26 cellular contexts compared by ENCODE assay signal in the genomic region with DNA sequence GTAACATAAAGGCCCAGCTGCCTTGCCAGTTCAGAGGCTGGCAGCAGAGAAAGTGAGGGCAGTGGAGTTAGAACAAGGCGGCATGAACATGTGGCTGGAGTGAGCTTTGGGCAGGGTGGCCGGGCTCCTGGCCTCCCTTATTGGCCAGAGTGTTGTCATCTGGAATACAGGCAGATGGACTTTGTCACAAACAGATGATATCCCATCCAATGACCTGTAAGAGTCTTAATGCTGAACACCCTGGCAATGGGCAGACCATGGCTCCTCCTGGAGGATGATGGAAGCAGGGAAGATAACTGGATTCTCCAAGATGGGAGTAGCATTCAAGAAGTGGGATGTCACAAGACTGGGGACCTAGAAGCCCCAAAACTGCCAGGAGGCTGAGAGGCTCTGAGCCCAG.
"Had no signal": no experiment of that assay in that cellular context is flagged by ENCODE, and none has a peak within 500 bp of the region (broad histone marks: within the 10 kb centered on the region; RNA-seq: fewer than 3 reads in every experiment).

No MANE protein-coding gene starts in this region.

- H3K27ac ChIP-seq: SJSA1 had no signal

- H3K4me3 ChIP-seq: SJSA1 had no signal

- H3K4me3 Mint-ChIP-seq: activated CD8-positive, alpha-beta T cell treated with anti-CD3 and anti-CD28 coated beads, Interleukin-2, amount 10 ng/mL, durations not matched to agents 7 days and 5 days; brain; T-helper 2 cell treated with Interferon-gamma antibody and Interleukin-4, amounts not matched to agents 5 μg/mL and 100 μg/mL, for 36 hours; WTC11 had no signal

- H3K9me3 Mint-ChIP-seq: activated naive CD4-positive, alpha-beta T cell treated with anti-CD3 and anti-CD28 coated beads, Interleukin-2, amount 50 U/mL, for 72 hours; T-helper 2 cell treated with Interferon-gamma antibody and Interleukin-4, amounts not matched to agents 5 μg/mL and 100 μg/mL, for 36 hours; WTC11 had no signal

- H3K27ac Mint-ChIP-seq: activated CD8-positive, alpha-beta T cell treated with anti-CD3 and anti-CD28 coated beads, Interleukin-2, amount 10 ng/mL, durations not matched to agents 7 days and 5 days; activated naive CD4-positive, alpha-beta T cell treated with anti-CD3 and anti-CD28 coated beads, Interleukin-2, amount 50 U/mL, for 72 hours; brain; T-helper 2 cell treated with Interferon-gamma antibody and Interleukin-4, amounts not matched to agents 5 μg/mL and 100 μg/mL, for 36 hours; WTC11 had no signal

- ATAC-seq: activated CD8-positive, alpha-beta T cell treated with anti-CD3 and anti-CD28 coated beads, Interleukin-2, amount 10 ng/mL, durations not matched to agents 7 days and 5 days; activated naive CD4-positive, alpha-beta T cell treated with anti-CD3 and anti-CD28 coated beads, Interleukin-2, amount 50 U/mL, for 72 hours; PC-3; SK-N-SH treated with all-trans-retinoic acid at 6 μM for 48 hours; WTC11 had no signal

- H3K4me1 ChIP-seq: SJSA1 had no signal

- DNase-seq: activated CD4-positive, alpha-beta T cell treated with anti-CD3 and anti-CD28 coated beads for 48 hours; activated CD4-positive, alpha-beta T cell treated with anti-CD3 and anti-CD28 coated beads, Interleukin-2, amount 50 U/mL, for 4 hours; activated CD4-positive, CD25-positive, alpha-beta regulatory T cell treated with anti-CD3 and anti-CD28 coated beads, Interleukin-2, amount 50 U/mL, for 72 hours; activated CD8-positive, alpha-beta memory T cell treated with anti-CD3 and anti-CD28 coated beads, Interleukin-2, amount 50 U/mL, for 48 hours; activated CD8-positive, alpha-beta T cell treated with anti-CD3 and anti-CD28 coated beads, Interleukin-2, amount 10 ng/mL, durations not matched to agents 7 days and 5 days; activated effector memory CD4-positive, alpha-beta T cell treated with Interleukin-2 at 50 U/mL for 16 hours; activated naive CD4-positive, alpha-beta T cell; activated T-cell treated with anti-CD3 and anti-CD28 coated beads, Interleukin-2, amount 50 U/mL, for 1 hour; amygdala; IMR-90; Kasumi-1; KBM-7; NCI-H1105 treated with DMSO at 0.1 percent for 48 hours; NCI-H1436 treated with DMSO at 0.1 percent for 48 hours; NCI-H187; NCI-H2081; NCI-H510A treated with DMSO at 0.1 percent for 48 hours; PC-3; SHP77; SW 1271 had no signal

- H3K9me3 ChIP-seq: SJSA1 had no signal

- H3K36me3 Mint-ChIP-seq: activated naive CD4-positive, alpha-beta T cell treated with anti-CD3 and anti-CD28 coated beads, Interleukin-2, amount 50 U/mL, for 72 hours; brain; WTC11 had no signal

- H3K36me3 ChIP-seq: SJSA1 had no signal
